ENCODE assay signal across 21 cellular contexts in the genomic region with DNA sequence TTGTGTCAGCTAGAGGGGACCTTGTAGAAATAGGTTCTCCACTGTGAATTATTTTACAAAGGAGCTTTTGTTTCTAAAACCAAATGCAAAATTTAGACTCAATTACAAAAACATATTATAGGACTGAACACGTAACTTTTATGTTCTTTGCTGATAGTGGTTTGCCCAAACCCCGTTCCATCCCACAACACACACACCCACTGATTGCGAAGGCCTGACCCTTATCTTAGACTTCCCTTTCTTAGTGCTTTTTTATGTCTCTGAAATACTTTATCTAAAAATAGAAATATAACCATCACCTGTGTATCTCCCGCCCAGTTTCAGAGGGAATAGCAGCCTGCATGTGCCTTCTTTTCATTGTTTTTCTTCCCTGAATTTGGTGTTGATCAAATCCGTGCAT.
"Had no signal": no experiment of that assay in that cellular context is flagged by ENCODE, and none has a peak within 500 bp of the region (broad histone marks: within the 10 kb centered on the region; RNA-seq: fewer than 3 reads in every experiment).

No MANE protein-coding gene starts in this region.

- H3K9me3 ChIP-seq: gastroesophageal sphincter, heart left ventricle, spleen, thoracic aorta, upper lobe of left lung had no signal

- H3K36me3 ChIP-seq: brain microvascular endothelial cell, gastroesophageal sphincter, heart left ventricle, spleen, thoracic aorta, upper lobe of left lung had no signal

- DNase-seq: activated CD4-positive, alpha-beta T cell treated with anti-CD3 and anti-CD28 coated beads, Interleukin-2, amount 10 ng/mL, durations not matched to agents 24 days and 14 days; activated CD8-positive, alpha-beta T cell treated with anti-CD3 and anti-CD28 coated beads, Interleukin-2, amount 10 ng/mL, durations not matched to agents 7 days and 5 days; activated naive CD4-positive, alpha-beta T cell treated with anti-CD3 and anti-CD28 coated beads for 36 hours; activated naive CD8-positive, alpha-beta T cell treated with anti-CD3 and anti-CD28 coated beads, Interleukin-2, amount 50 U/mL, for 24 hours; activated T-cell treated with anti-CD3 and anti-CD28 coated beads, Interleukin-2, amount 50 U/mL, for 24 hours; anterior cingulate cortex; brain microvascular endothelial cell; central memory CD4-positive, alpha-beta T cell; dorsolateral prefrontal cortex; heart left ventricle; kidney; posterior cingulate gyrus; retina; spleen; stimulated activated CD4-positive, alpha-beta T cell treated with anti-CD3 and anti-CD28 coated beads, Interleukin-4, amount 100 ng/mL, for 4 hours; upper lobe of left lung had no signal

- H3K4me1 ChIP-seq: gastroesophageal sphincter, heart left ventricle, spleen, upper lobe of left lung had no signal

- H3K27me3 ChIP-seq: brain microvascular endothelial cell, dorsolateral prefrontal cortex, upper lobe of left lung had no signal

- ATAC-seq: activated CD8-positive, alpha-beta T cell treated with anti-CD3 and anti-CD28 coated beads, Interleukin-2, amount 10 ng/mL, durations not matched to agents 7 days and 5 days; activated naive CD8-positive, alpha-beta T cell treated with anti-CD3 and anti-CD28 coated beads, Interleukin-2, amount 50 U/mL, for 24 hours; gastroesophageal sphincter; heart left ventricle; left lobe of liver; stimulated activated memory B cell treated with anti-CD40 and anti-IgM and Interleukin-4, amounts not matched to agents 10 μg/mL and 1 μg/mL and 100 μg/mL, for 72 hours had no signal

- H3K27ac ChIP-seq: brain microvascular endothelial cell, dorsolateral prefrontal cortex, gastroesophageal sphincter, heart left ventricle, spleen, thoracic aorta, upper lobe of left lung had no signal

- H3K4me3 ChIP-seq: dorsolateral prefrontal cortex, gastroesophageal sphincter, heart left ventricle, lung, spleen, thoracic aorta, upper lobe of left lung had no signal
